18 cellular contexts compared by ENCODE assay signal in the genomic region with DNA sequence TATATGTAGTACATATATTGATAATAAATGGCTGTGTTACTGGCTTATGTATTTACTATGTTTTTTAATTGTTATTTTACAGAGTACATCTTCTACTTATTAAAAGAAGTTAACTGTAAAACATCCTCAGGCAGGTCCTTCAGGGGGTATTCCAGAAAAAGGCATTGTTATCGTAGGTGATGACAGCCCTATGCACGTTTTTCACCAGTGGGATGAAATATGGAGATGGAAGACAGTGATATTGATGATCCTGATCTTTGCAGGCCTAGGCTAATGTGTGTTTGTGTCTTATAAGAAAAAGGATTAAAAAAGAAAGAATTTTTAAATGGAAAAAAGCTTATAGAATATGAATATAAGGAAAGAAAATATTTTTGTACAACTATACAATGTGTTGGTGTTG. TPM values are rescaled to one million over a fixed set of nuclear protein-coding genes. Genes with fewer than 3 reads are reported as not detected.
DNase-seq lines count a peak whose midpoint lies in the region; ATAC-seq, FAIRE-seq and TF ChIP-seq lines count a peak whose summit lies in the region.
"Had no signal": no experiment of that assay in that cellular context is flagged by ENCODE, and none has a peak within 500 bp of the region (broad histone marks: within the 10 kb centered on the region; RNA-seq: fewer than 3 reads in every experiment).

No MANE protein-coding gene starts in this region.

- no peak overlapping the region for H2AFZ ChIP-seq in GM23248
- no peak overlapping the region for H2AFZ ChIP-seq in PC-3 (ENCODE audit: low read length)
- H2AFZ ChIP-seq in fibroblast of lung (ENCODE audit: low read length), result no peak overlapping the region

- BruUV-seq in PC-3 (replicated peaks; lab: Mats Ljungman, UMichigan), result no TSS peak

- H3K27me3 ChIP-seq in GM23248 (replicated peaks; ENCODE audit: insufficient read depth), result no peaks in the 10 kb centered on the region
- H3K27me3 ChIP-seq in PC-3 (ENCODE audit: low read length), result no peaks in the 10 kb centered on the region
- no peaks in the 10 kb centered on the region for H3K27me3 ChIP-seq in fibroblast of lung (ENCODE audit: control insufficient read depth, insufficient read depth, low read length)
- H3K27me3 ChIP-seq in skeletal muscle satellite cell (ENCODE audit: control insufficient read depth, insufficient read depth, low read length), result no peaks in the 10 kb centered on the region
- H3K27me3 ChIP-seq in right atrium auricular region, result no peaks in the 10 kb centered on the region
- H3K27me3 ChIP-seq: SJSA1 had no signal

- TF ChIP-seq CTCF in PC-3 (conservative IDR thresholded peaks at IDR 0.05; ENCODE audit: low read depth, low read length) (no peak), fibroblast of lung (conservative IDR thresholded peaks at IDR 0.05 in 1 of 2, IDR thresholded peaks at IDR 0.05 in 1 of 2; ENCODE audit: low read depth in 1 of 2, low read length in 2 of 2) (no peak), right atrium auricular region (IDR thresholded peaks at IDR 0.05) (no peak)

- WGBS in GM23248 (ENCODE audit: low coverage in 1 of 2, low lambda C conversion rate in 2 of 2, missing lambda C conversion rate in 2 of 2), 2 experiments, result 53 to 64% methylated on average over 2 of the region's 2 CpGs

- ATAC-seq in PC-3, result no peak
- no peak for ATAC-seq in HG03439 (IDR thresholded peaks at IDR 0.05; ENCODE audit: unreplicated experiment)
- ATAC-seq: CD8-positive, alpha-beta T cell had no signal

- H3K4me2 ChIP-seq in GM23248 (ENCODE audit: unreplicated experiment) (peak overlapping the region; percentile 87), PC-3 (ENCODE audit: low read length) (peak overlapping the region; percentile 73), fibroblast of lung (ENCODE audit: extremely low read depth, insufficient read depth, low read length) (no peak overlapping the region), skeletal muscle satellite cell (ENCODE audit: low read length) (peak overlapping the region; percentile 76)

- intact Hi-C loops in PC-3 (cut with micrococcal nuclease), result loop anchor here (10.0 kb wide), 2 partner anchors 110 to 170 kb away; no protein-coding TSS in a partner anchor
- intact Hi-C loops in posterior cingulate gyrus (cut with DNase I), result no loop called here

- peaks cover 95% of the 10 kb centered on the region for H3K79me2 ChIP-seq in GM23248 (ENCODE audit: insufficient read depth)
- peaks cover 94% of the 10 kb centered on the region for H3K79me2 ChIP-seq in PC-3 (ENCODE audit: low read length)
- H3K79me2 ChIP-seq in fibroblast of lung (ENCODE audit: control insufficient read depth, insufficient read depth, low read length), result peaks cover 73% of the 10 kb centered on the region

- H3K9ac ChIP-seq in GM23248, result no peak overlapping the region
- no peak overlapping the region for H3K9ac ChIP-seq in PC-3 (ENCODE audit: low read length)
- H3K9ac ChIP-seq in fibroblast of lung (ENCODE audit: insufficient read depth, low read length), result no peak overlapping the region
- H3K9ac ChIP-seq in skeletal muscle satellite cell (ENCODE audit: low read depth, low read length), result no peak overlapping the region

- CTCF ChIA-PET in PC-3 (lab: Charles Lee), result no interaction called here

- H3K4me3 ChIP-seq in GM23248 (0 out of 2 replicates have a peak overlapping the region, but pooled peaks have one; percentile 60), PC-3 (ENCODE audit: low read length) (0 out of 2 replicates have a peak overlapping the region, but pooled peaks have one; percentile 10), fibroblast of lung (replicated peaks in 1 of 4; ENCODE audit: control extremely low read depth in 1 of 4, insufficient read depth in 1 of 4, low read depth in 3 of 4, low read length in 4 of 4) (no peak overlapping the region), skeletal muscle satellite cell (ENCODE audit: low read length) (no peak overlapping the region), right atrium auricular region (no peak overlapping the region)
- H3K4me3 ChIP-seq: SJSA1 had no signal

- in situ Hi-C loops in GM23248 (cut with MboI), result no loop called here

- H3K9me3 ChIP-seq in GM23248 (ENCODE audit: low read depth) (no peaks in the 10 kb centered on the region), PC-3 (ENCODE audit: low read length) (no peaks in the 10 kb centered on the region), fibroblast of lung (ENCODE audit: control insufficient read depth, insufficient read depth, low read depth, low read length) (no peaks in the 10 kb centered on the region), skeletal muscle satellite cell (replicated peaks; ENCODE audit: low read length) (no peaks in the 10 kb centered on the region), right atrium auricular region (no peaks in the 10 kb centered on the region)
- H3K9me3 ChIP-seq: SJSA1 had no signal

- H3K9me2 ChIP-seq in GM23248 (ENCODE audit: insufficient read depth), result no peaks in the 10 kb centered on the region
- no peaks in the 10 kb centered on the region for H3K9me2 ChIP-seq in PC-3 (replicated peaks; ENCODE audit: low read length)

- FAIRE-seq in HTR-8/SVneo (lab: Jason Lieb, UNC), result no peak
- FAIRE-seq: D721Med, H1 had no signal

- DNase-seq in GM23248 (no peak), PC-3 (no peak), fibroblast of lung (ENCODE audit: low read depth in 2 of 2) (no peak), right atrium auricular region (ENCODE audit: low spot score) (no peak), posterior cingulate gyrus (no peak), HTR-8/SVneo (ENCODE audit: insufficient read length, low spot score) (no peak)
- DNase-seq: CD8-positive, alpha-beta T cell; DMS79; NCI-H1436; NCI-H2029 treated with DMSO at 0.1 percent for 48 hours; NCI-H510A; NCI-H774 had no signal

- H3K4me1 ChIP-seq in GM23248 (ENCODE audit: insufficient read depth), result peaks cover 46% of the 10 kb centered on the region
- H3K4me1 ChIP-seq in PC-3 (ENCODE audit: insufficient read depth, low read length), result peaks cover 41% of the 10 kb centered on the region
- no peaks in the 10 kb centered on the region for H3K4me1 ChIP-seq in fibroblast of lung (ENCODE audit: control insufficient read depth, extremely low read depth, insufficient read depth, low read length)
- peaks cover 23% of the 10 kb centered on the region for H3K4me1 ChIP-seq in skeletal muscle satellite cell (ENCODE audit: control insufficient read depth, insufficient read depth, low read length)
- peaks cover 0 to 15% of the 10 kb centered on the region in 2 donors for H3K4me1 ChIP-seq in right atrium auricular region

- H3K36me3 ChIP-seq in GM23248 (ENCODE audit: low read depth) (no peaks in the 10 kb centered on the region), PC-3 (ENCODE audit: low read depth, low read length) (no peaks in the 10 kb centered on the region), fibroblast of lung (ENCODE audit: control insufficient read depth, insufficient read depth, low read length) (no peaks in the 10 kb centered on the region), skeletal muscle satellite cell (ENCODE audit: insufficient read depth, low read length) (no peaks in the 10 kb centered on the region), right atrium auricular region (no peaks in the 10 kb centered on the region)
- H3K36me3 ChIP-seq: SJSA1 had no signal

- POLR2A ChIA-PET in PC-3 (lab: Charles Lee; ENCODE audit: unreplicated experiment), result interaction anchor here (0.6 kb wide), 1 partner anchor 71 kb away, joined by 3 read pairs; no protein-coding TSS in a partner anchor

- H3F3A ChIP-seq in GM23248 (ENCODE audit: insufficient read depth), result peaks cover 23% of the 10 kb centered on the region; the same call in 1 of the 2 replicates
- peaks cover 6% of the 10 kb centered on the region for H3F3A ChIP-seq in PC-3 (ENCODE audit: low read length, unreplicated experiment)

- peak overlapping the region; percentile 92 for H3K27ac ChIP-seq in GM23248
- peak overlapping the region; percentile 75 for H3K27ac ChIP-seq in PC-3 (ENCODE audit: low read length)
- peak overlapping the region; percentile 10 for H3K27ac ChIP-seq in fibroblast of lung (ENCODE audit: insufficient read depth, low read length)
- H3K27ac ChIP-seq in right atrium auricular region, result no peak overlapping the region
- H3K27ac ChIP-seq: HL-60 had no signal

- peaks cover 6% of the 10 kb centered on the region for H4K20me1 ChIP-seq in GM23248 (ENCODE audit: insufficient read depth)
- peaks cover 51% of the 10 kb centered on the region for H4K20me1 ChIP-seq in PC-3 (ENCODE audit: low read length)
- no peaks in the 10 kb centered on the region for H4K20me1 ChIP-seq in fibroblast of lung (ENCODE audit: control insufficient read depth, extremely low read depth, insufficient read depth, low read length)

RNA-seq across cellular contexts. Expression of gene CD2AP, which starts 7.5 kb away (rescaled TPM):
- 17.8 and 22.8 TPM in 2 replicates for total RNA-seq in GM23248 (2014; rRNA removed; shearing (Covaris generic))
- 12.3 and 13.2 TPM in 2 replicates for polyA plus RNA-seq in GM23248 (2016; fragmentation: Nextera tagmentation; extraction: Ambion mirVana)
- total RNA-seq in PC-3 (2014; rRNA removed), result 16.2 and 21.8 TPM in 2 replicates
- 13.6 and 15.7 TPM in 2 replicates for total RNA-seq in fibroblast of lung
- polyA plus RNA-seq in fibroblast of lung, result 12.3 and 17.2 TPM in 2 replicates
- 9.1 and 12.9 TPM in 2 replicates for polyA plus RNA-seq in fibroblast of lung (2012)
- polyA minus RNA-seq in fibroblast of lung (ENCODE audit: low replicate concordance), result 0.20 and 0.52 TPM in 2 replicates
- total RNA-seq in skeletal muscle satellite cell (2012; rRNA removed), result 14.2 and 22.6 TPM in 2 replicates
- 10 to 100 TPM in 1 of 2 donors, 1 to 10 TPM in 1; 9.8 to 10.8 TPM for total RNA-seq in right atrium auricular region

Comparison
In these comparisons a context has a peak if more than half of its experiments do, and no peak if none do; other contexts are left out.
1. H3K27ac ChIP-seq: peak in GM23248 (single experiment), PC-3 (single experiment) and fibroblast of lung (single experiment); none in right atrium auricular region (0 of 2).
2. H3K4me3 ChIP-seq: peak in GM23248 (single experiment) and PC-3 (single experiment); none in fibroblast of lung (0 of 4), skeletal muscle satellite cell (single experiment) and right atrium auricular region (0 of 2).